In genomic region chr22:23205330-23205729, GRCh38 we compare ENCODE assay signal across 2 cellular contexts.
TF ChIP-seq lines count a peak whose summit lies in the region.

No MANE protein-coding gene starts in this region.

TF ChIP-seq in liver, 16 proteins besides CTCF, POLR2A, EP300 and RAD21:
- no peak for TF ChIP-seq GABPA (IDR thresholded peaks at IDR 0.05 in 1 of 2, conservative IDR thresholded peaks at IDR 0.05 in 1 of 2)
- TF ChIP-seq YY1 (IDR thresholded peaks at IDR 0.05) = no peak
- no peak for TF ChIP-seq TAF1 (conservative IDR thresholded peaks at IDR 0.05)
- no peak for TF ChIP-seq FOXA1 (IDR thresholded peaks at IDR 0.05)
- no peak for TF ChIP-seq HNF4A (conservative IDR thresholded peaks at IDR 0.05)
- TF ChIP-seq, protein P1, sequence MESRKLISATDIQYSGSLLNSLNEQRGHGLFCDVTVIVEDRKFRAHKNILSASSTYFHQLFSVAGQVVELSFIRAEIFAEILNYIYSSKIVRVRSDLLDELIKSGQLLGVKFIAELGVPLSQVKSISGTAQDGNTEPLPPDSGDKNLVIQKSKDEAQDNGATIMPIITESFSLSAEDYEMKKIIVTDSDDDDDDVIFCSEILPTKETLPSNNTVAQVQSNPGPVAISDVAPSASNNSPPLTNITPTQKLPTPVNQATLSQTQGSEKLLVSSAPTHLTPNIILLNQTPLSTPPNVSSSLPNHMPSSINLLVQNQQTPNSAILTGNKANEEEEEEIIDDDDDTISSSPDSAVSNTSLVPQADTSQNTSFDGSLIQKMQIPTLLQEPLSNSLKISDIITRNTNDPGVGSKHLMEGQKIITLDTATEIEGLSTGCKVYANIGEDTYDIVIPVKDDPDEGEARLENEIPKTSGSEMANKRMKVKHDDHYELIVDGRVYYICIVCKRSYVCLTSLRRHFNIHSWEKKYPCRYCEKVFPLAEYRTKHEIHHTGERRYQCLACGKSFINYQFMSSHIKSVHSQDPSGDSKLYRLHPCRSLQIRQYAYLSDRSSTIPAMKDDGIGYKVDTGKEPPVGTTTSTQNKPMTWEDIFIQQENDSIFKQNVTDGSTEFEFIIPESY (IDR thresholded peaks at IDR 0.05) = no peak
- TF ChIP-seq JUND (IDR thresholded peaks at IDR 0.05) = no peak
- TF ChIP-seq ATF3 (IDR thresholded peaks at IDR 0.05) = no peak
- no peak for TF ChIP-seq MAX (IDR thresholded peaks at IDR 0.05)
- TF ChIP-seq HNF4G (IDR thresholded peaks at IDR 0.05) = no peak
- no peak for TF ChIP-seq NR2F2 (IDR thresholded peaks at IDR 0.05)
- TF ChIP-seq REST (IDR thresholded peaks at IDR 0.05) = no peak
- no peak for TF ChIP-seq SP1 (IDR thresholded peaks at IDR 0.05)
- no peak for TF ChIP-seq RXRA (IDR thresholded peaks at IDR 0.05)

TF ChIP-seq in HepG2, 621 proteins besides CTCF, POLR2A, EP300 and RAD21:
- TF ChIP-seq REPIN1 (CRISPR knock-in tag; IDR thresholded peaks at IDR 0.05; ENCODE audit: borderline replicate concordance, low read depth) (no peak), KIAA2018 (CRISPR knock-in tag; IDR thresholded peaks at IDR 0.05; ENCODE audit: borderline replicate concordance) (no peak), ZNF282 (IDR thresholded peaks at IDR 0.05; ENCODE audit: partially characterized antibody) (no peak), MXD4 (CRISPR knock-in tag; IDR thresholded peaks at IDR 0.05) (no peak), ZNF335 (CRISPR knock-in tag; IDR thresholded peaks at IDR 0.05) (no peak), GABPA (IDR thresholded peaks at IDR 0.05; ENCODE audit: low read depth, low read length) (no peak), GABPA (CRISPR knock-in tag; IDR thresholded peaks at IDR 0.05; ENCODE audit: low read depth) (no peak), TSC22D2 (CRISPR knock-in tag; IDR thresholded peaks at IDR 0.05; ENCODE audit: borderline replicate concordance) (no peak), ZKSCAN5 (CRISPR knock-in tag; IDR thresholded peaks at IDR 0.05) (no peak), ZNF878 (CRISPR knock-in tag; IDR thresholded peaks at IDR 0.05) (no peak), FIP1L1 (IDR thresholded peaks at IDR 0.05; ENCODE audit: borderline replicate concordance, insufficient read depth, low read depth, low read length) (no peak), SIN3B (IDR thresholded peaks at IDR 0.05; ENCODE audit: low read length) (no peak), ZNF552 (CRISPR knock-in tag; IDR thresholded peaks at IDR 0.05; ENCODE audit: borderline replicate concordance) (no peak), PAX8 (CRISPR knock-in tag; IDR thresholded peaks at IDR 0.05; ENCODE audit: borderline replicate concordance) (no peak), HOXD1 (CRISPR knock-in tag; IDR thresholded peaks at IDR 0.05) (no peak), CAMTA2 (CRISPR knock-in tag; IDR thresholded peaks at IDR 0.05; ENCODE audit: borderline replicate concordance) (no peak), BHLHE40 (IDR thresholded peaks at IDR 0.05; ENCODE audit: low read length) (no peak), KAT2B (IDR thresholded peaks at IDR 0.05; ENCODE audit: borderline replicate concordance, low read depth, low read length) (no peak), NR0B2 (CRISPR knock-in tag; IDR thresholded peaks at IDR 0.05) (no peak)
- TF ChIP-seq, protein P2, sequence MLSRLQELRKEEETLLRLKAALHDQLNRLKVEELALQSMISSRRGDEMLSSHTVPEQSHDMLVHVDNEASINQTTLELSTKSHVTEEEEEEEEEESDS (CRISPR knock-in tag; IDR thresholded peaks at IDR 0.05; ENCODE audit: borderline replicate concordance) = no peak
